25 cellular contexts compared by ENCODE assay signal in the genomic region with DNA sequence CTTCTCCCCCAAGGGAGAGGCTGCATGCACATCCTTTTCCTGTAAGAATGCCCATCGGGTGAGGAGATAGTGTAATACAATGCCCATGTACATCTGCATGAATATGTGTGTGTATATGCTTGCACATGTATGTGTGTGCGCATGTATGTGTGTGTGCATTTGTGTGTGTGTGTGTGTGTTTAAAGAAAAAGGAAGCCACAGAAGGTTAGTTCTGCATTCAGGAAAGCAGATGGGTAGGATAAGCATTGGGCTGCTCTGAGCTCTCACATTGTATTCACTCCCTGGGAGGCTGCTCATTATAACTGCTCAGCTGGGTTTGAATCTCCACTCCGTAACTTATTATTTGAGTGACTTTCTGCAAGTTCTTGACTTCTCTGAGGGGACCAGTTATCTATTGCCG.
"Had no signal": no experiment of that assay in that cellular context is flagged by ENCODE, and none has a peak within 500 bp of the region (broad histone marks: within the 10 kb centered on the region; RNA-seq: fewer than 3 reads in every experiment).

No MANE protein-coding gene starts in this region.

- DNase-seq: activated CD4-positive, alpha-beta memory T cell treated with anti-CD3 and anti-CD28 coated beads, Interleukin-2, amount 10 ng/mL, durations not matched to agents 7 days and 5 days; activated CD4-positive, alpha-beta T cell treated with anti-CD3 and anti-CD28 coated beads for 1 hour; activated CD4-positive, alpha-beta T cell treated with anti-CD3 and anti-CD28 coated beads for 4 hours; activated CD4-positive, alpha-beta T cell treated with anti-CD3 and anti-CD28 coated beads, Interleukin-2, amount 10 ng/mL, durations not matched to agents 7 days and 5 days; activated CD4-positive, alpha-beta T cell treated with anti-CD3 and anti-CD28 coated beads, Interleukin-2, amount 50 U/mL, for 4 hours; activated CD8-positive, alpha-beta memory T cell treated with anti-CD3 and anti-CD28 coated beads for 24 hours; activated effector memory CD4-positive, alpha-beta T cell treated with Interleukin-2 at 50 U/mL for 16 hours; activated gamma-delta T cell treated with Interleukin-2 at 50 U/mL for 16 hours; activated naive CD4-positive, alpha-beta T cell treated with anti-CD3 and anti-CD28 coated beads, Interleukin-2, amount 50 U/mL, for 16 hours; activated naive CD4-positive, alpha-beta T cell treated with Interleukin-2 at 50 U/mL for 16 hours; activated T-cell treated with anti-CD3 and anti-CD28 coated beads, Interleukin-2, amount 50 U/mL, for 4 hours; amniotic stem cell; aorta; body of pancreas; caudate nucleus; cortex of kidney; dermis blood vessel endothelial cell; effector CD4-positive, alpha-beta T cell; esophagus squamous epithelium; foreskin melanocyte; T-helper 2 cell had no signal

- H3K4me3 Mint-ChIP-seq: activated CD4-positive, alpha-beta memory T cell treated with anti-CD3 and anti-CD28 coated beads, Interleukin-2, amount 10 ng/mL, durations not matched to agents 7 days and 5 days; activated CD4-positive, alpha-beta T cell treated with anti-CD3 and anti-CD28 coated beads, Interleukin-2, amount 10 ng/mL, durations not matched to agents 7 days and 5 days; activated naive CD8-positive, alpha-beta T cell; activated T-cell treated with anti-CD3 and anti-CD28 coated beads, Interleukin-2, amount 50 U/mL, for 4 hours; activated T-helper 17 cell treated with anti-CD3 and anti-CD28 coated beads, Interleukin-2, amount 50 U/mL, for 72 hours had no signal

- H3K4me1 ChIP-seq: body of pancreas, esophagus squamous epithelium, gastroesophageal sphincter had no signal

- H3K27me3 ChIP-seq: body of pancreas, gastroesophageal sphincter had no signal

- H3K4me1 Mint-ChIP-seq: activated CD4-positive, alpha-beta memory T cell treated with anti-CD3 and anti-CD28 coated beads, Interleukin-2, amount 10 ng/mL, durations not matched to agents 7 days and 5 days; activated CD4-positive, alpha-beta T cell treated with anti-CD3 and anti-CD28 coated beads, Interleukin-2, amount 10 ng/mL, durations not matched to agents 7 days and 5 days; activated T-helper 17 cell treated with anti-CD3 and anti-CD28 coated beads, Interleukin-2, amount 50 U/mL, for 72 hours had no signal

- H3K4me3 ChIP-seq: body of pancreas, esophagus squamous epithelium, gastroesophageal sphincter had no signal

- H3K9me3 Mint-ChIP-seq: activated CD4-positive, alpha-beta memory T cell treated with anti-CD3 and anti-CD28 coated beads, Interleukin-2, amount 10 ng/mL, durations not matched to agents 7 days and 5 days; activated CD4-positive, alpha-beta T cell treated with anti-CD3 and anti-CD28 coated beads, Interleukin-2, amount 10 ng/mL, durations not matched to agents 7 days and 5 days; activated T-helper 17 cell treated with anti-CD3 and anti-CD28 coated beads, Interleukin-2, amount 50 U/mL, for 72 hours had no signal

- H3K9me3 ChIP-seq: body of pancreas had no signal

- ATAC-seq: activated T-cell treated with anti-CD3 and anti-CD28 coated beads, Interleukin-2, amount 50 U/mL, for 4 hours; activated T-helper 17 cell treated with anti-CD3 and anti-CD28 coated beads, Interleukin-2, amount 50 U/mL, for 72 hours; body of pancreas; gastroesophageal sphincter had no signal

- H3K36me3 ChIP-seq: esophagus squamous epithelium, gastroesophageal sphincter had no signal

- H3K27ac ChIP-seq: body of pancreas, epithelial cell of prostate, esophagus squamous epithelium, gastroesophageal sphincter had no signal

- H3K27ac Mint-ChIP-seq: activated CD4-positive, alpha-beta memory T cell treated with anti-CD3 and anti-CD28 coated beads, Interleukin-2, amount 10 ng/mL, durations not matched to agents 7 days and 5 days; activated CD4-positive, alpha-beta T cell treated with anti-CD3 and anti-CD28 coated beads, Interleukin-2, amount 10 ng/mL, durations not matched to agents 7 days and 5 days; activated naive CD8-positive, alpha-beta T cell; activated T-helper 17 cell treated with anti-CD3 and anti-CD28 coated beads, Interleukin-2, amount 50 U/mL, for 72 hours had no signal
